In genomic region chr5:53164478-53165165, GRCh38 we compare ENCODE assay signal across 16 cellular contexts. TPM values are rescaled to one million over a fixed set of nuclear protein-coding genes. Genes with fewer than 3 reads are reported as not detected.
DNase-seq lines count a peak whose midpoint lies in the region; ATAC-seq and TF ChIP-seq lines count a peak whose summit lies in the region.
"Had no signal": no experiment of that assay in that cellular context is flagged by ENCODE, and none has a peak within 500 bp of the region (broad histone marks: within the 10 kb centered on the region; RNA-seq: fewer than 3 reads in every experiment).

No MANE protein-coding gene starts in this region.

- no peak overlapping the region for H3K4me3 Mint-ChIP-seq in progenitor cell of endocrine pancreas (ENCODE audit: low read depth)
- H3K4me3 Mint-ChIP-seq: CD14-positive monocyte; CD8-positive, alpha-beta T cell had no signal

- peak in 1 of 2 donors; percentile 53 for DNase-seq in cardiac muscle cell (ENCODE audit: low read depth in 1 of 2, low spot score in 1 of 2)
- no peak for DNase-seq in right cardiac atrium
- no peak for DNase-seq in progenitor cell of endocrine pancreas (ENCODE audit: low spot score, unreplicated experiment)
- no peak for DNase-seq in stimulated activated CD4-positive, alpha-beta T cell treated with anti-CD3 and anti-CD28 coated beads, Interleukin-4, amount 100 ng/mL, for 1 hour
- DNase-seq in middle frontal gyrus (ENCODE audit: extremely low spot score, low spot score) = no peak
- DNase-seq in retina = no peak
- DNase-seq: Caco-2; CD8-positive, alpha-beta T cell; DND-41; GDM1; GOT3; IMR-90 had no signal

- H3K27ac Mint-ChIP-seq in progenitor cell of endocrine pancreas = peak overlapping the region; percentile 90
- H3K27ac Mint-ChIP-seq: CD14-positive monocyte; CD8-positive, alpha-beta T cell had no signal

- H3K9me3 ChIP-seq in cardiac muscle cell (ENCODE audit: low read depth) (no peaks in the 10 kb centered on the region), right cardiac atrium (ENCODE audit: control insufficient read depth, low read length) (no peaks in the 10 kb centered on the region), liver (ENCODE audit: control insufficient read depth in 4 of 4, low read length in 3 of 4) (no peaks in the 10 kb centered on the region)
- H3K9me3 ChIP-seq: Caco-2, HAP-1 had no signal

- intact Hi-C loops in right cardiac atrium (cut with DNase I) = no loop called here

- H3K4me1 Mint-ChIP-seq in progenitor cell of endocrine pancreas (ENCODE audit: low read depth) = peaks cover 22% of the 10 kb centered on the region

- H3K9ac ChIP-seq in liver (ENCODE audit: low read depth in 1 of 2, low read length in 2 of 2) = no peak overlapping the region

- H3K36me3 Mint-ChIP-seq in progenitor cell of endocrine pancreas (ENCODE audit: insufficient read depth) = no peaks in the 10 kb centered on the region
- H3K36me3 Mint-ChIP-seq: CD14-positive monocyte; CD8-positive, alpha-beta T cell had no signal

- WGBS in right cardiac atrium = 84% methylated on average over 2 of the region's 2 CpGs
- WGBS in liver = 44% methylated on average over 2 of the region's 2 CpGs

- peaks cover 3% of the 10 kb centered on the region for H3K9me3 Mint-ChIP-seq in progenitor cell of endocrine pancreas (ENCODE audit: low read depth)
- H3K9me3 Mint-ChIP-seq: CD8-positive, alpha-beta T cell had no signal

- TF ChIP-seq CTCF in cardiac muscle cell (IDR thresholded peaks at IDR 0.05; ENCODE audit: low read depth, low read length) = no peak
- no peak for TF ChIP-seq CTCF in liver (IDR thresholded peaks at IDR 0.05; ENCODE audit: low read depth, low read length, missing input control)
- TF ChIP-seq CTCF in progenitor cell of endocrine pancreas (IDR thresholded peaks at IDR 0.05; ENCODE audit: unreplicated experiment) = no peak

- no peaks in the 10 kb centered on the region for H3K27me3 Mint-ChIP-seq in progenitor cell of endocrine pancreas

- ATAC-seq in right cardiac atrium = no peak
- ATAC-seq: CD8-positive, alpha-beta T cell had no signal

- TF ChIP-seq RAD21 in liver (IDR thresholded peaks at IDR 0.05) = peak in 1 of 2 donors; percentile 19

- H3K27me3 ChIP-seq in cardiac muscle cell (no peaks in the 10 kb centered on the region), right cardiac atrium (ENCODE audit: control insufficient read depth, insufficient read depth) (no peaks in the 10 kb centered on the region), liver (ENCODE audit: control insufficient read depth in 4 of 4, insufficient read depth in 4 of 4, low read length in 3 of 4) (no peaks in the 10 kb centered on the region)

- peak overlapping the region; percentile 91 for H3K27ac ChIP-seq in cardiac muscle cell
- no peak overlapping the region for H3K27ac ChIP-seq in right cardiac atrium (ENCODE audit: low read length)
- no peak overlapping the region for H3K27ac ChIP-seq in liver (ENCODE audit: low read depth in 1 of 2, low read length in 2 of 2)
- H3K27ac ChIP-seq: 22Rv1 had no signal

- H3K4me1 ChIP-seq in cardiac muscle cell (ENCODE audit: low read depth) (peaks cover 15% of the 10 kb centered on the region), right cardiac atrium (ENCODE audit: control insufficient read depth, insufficient read depth, low read length) (peaks cover 7% of the 10 kb centered on the region), liver (ENCODE audit: control insufficient read depth in 4 of 4, insufficient read depth in 4 of 4, low read length in 3 of 4) (peaks cover 4 to 24% (median 13%) of the 10 kb centered on the region in 4 donors)
- H3K4me1 ChIP-seq: Caco-2, HAP-1 had no signal

- H3K36me3 ChIP-seq in cardiac muscle cell (no peaks in the 10 kb centered on the region), liver (ENCODE audit: control insufficient read depth in 4 of 4, insufficient read depth in 3 of 4, low read depth in 1 of 4, low read length in 3 of 4) (no peaks in the 10 kb centered on the region)
- H3K36me3 ChIP-seq: HAP-1 had no signal

- H3K4me3 ChIP-seq in cardiac muscle cell = no peak overlapping the region
- no peak overlapping the region for H3K4me3 ChIP-seq in right cardiac atrium (ENCODE audit: low read length)
- H3K4me3 ChIP-seq in liver (ENCODE audit: low read depth in 1 of 3, low read length in 3 of 3) = no peak overlapping the region
- H3K4me3 ChIP-seq: HAP-1 had no signal

TF ChIP-seq in liver, 16 proteins besides CTCF, POLR2A, EP300 and RAD21:
- no peak for TF ChIP-seq FOXA2 (IDR thresholded peaks at IDR 0.05)
- peak; percentile 9 for TF ChIP-seq HNF4G (IDR thresholded peaks at IDR 0.05)
- peak; percentile 48 for TF ChIP-seq YY1 (IDR thresholded peaks at IDR 0.05)
- no peak for TF ChIP-seq JUND (IDR thresholded peaks at IDR 0.05)
- TF ChIP-seq TAF1 (conservative IDR thresholded peaks at IDR 0.05) = no peak
- TF ChIP-seq NR2F2 (IDR thresholded peaks at IDR 0.05) = peak; percentile 36
- no peak for TF ChIP-seq EGR1 (IDR thresholded peaks at IDR 0.05; ENCODE audit: low read depth in 2 of 2)
- TF ChIP-seq ZBTB33 (IDR thresholded peaks at IDR 0.05) = no peak
- TF ChIP-seq REST (IDR thresholded peaks at IDR 0.05) = peak; percentile 29
- peak; percentile 82 to 85 for TF ChIP-seq HNF4A (conservative IDR thresholded peaks at IDR 0.05)
- TF ChIP-seq MAX (IDR thresholded peaks at IDR 0.05) = peak; percentile 25
- TF ChIP-seq ATF3 (IDR thresholded peaks at IDR 0.05) = peak; percentile 43
- peak; percentile 76 for TF ChIP-seq SP1 (IDR thresholded peaks at IDR 0.05)
- no peak for TF ChIP-seq FOXA1 (IDR thresholded peaks at IDR 0.05)
- TF ChIP-seq GABPA (IDR thresholded peaks at IDR 0.05 in 1 of 2, conservative IDR thresholded peaks at IDR 0.05 in 1 of 2) = no peak
- peak; percentile 23 to 49 for TF ChIP-seq RXRA (IDR thresholded peaks at IDR 0.05)

RNA-seq across cellular contexts. Expression of gene MOCS2, which starts 55.1 kb away (rescaled TPM):
- total RNA-seq in cardiac muscle cell (53.5 and 61.7 TPM in 2 replicates), right cardiac atrium (10 to 100 TPM; 77.9 to 86.5 (median 83.6) TPM), liver (10 to 100 TPM; 13.2 to 39.7 TPM), progenitor cell of endocrine pancreas (26.2 and 28.0 TPM in 2 replicates)
- polyA plus RNA-seq in cardiac muscle cell (79.3 and 113 TPM in 2 replicates), right cardiac atrium (124 TPM), liver (10 to 100 TPM; 38.4 to 58.5 TPM)
